In the genomic region with DNA sequence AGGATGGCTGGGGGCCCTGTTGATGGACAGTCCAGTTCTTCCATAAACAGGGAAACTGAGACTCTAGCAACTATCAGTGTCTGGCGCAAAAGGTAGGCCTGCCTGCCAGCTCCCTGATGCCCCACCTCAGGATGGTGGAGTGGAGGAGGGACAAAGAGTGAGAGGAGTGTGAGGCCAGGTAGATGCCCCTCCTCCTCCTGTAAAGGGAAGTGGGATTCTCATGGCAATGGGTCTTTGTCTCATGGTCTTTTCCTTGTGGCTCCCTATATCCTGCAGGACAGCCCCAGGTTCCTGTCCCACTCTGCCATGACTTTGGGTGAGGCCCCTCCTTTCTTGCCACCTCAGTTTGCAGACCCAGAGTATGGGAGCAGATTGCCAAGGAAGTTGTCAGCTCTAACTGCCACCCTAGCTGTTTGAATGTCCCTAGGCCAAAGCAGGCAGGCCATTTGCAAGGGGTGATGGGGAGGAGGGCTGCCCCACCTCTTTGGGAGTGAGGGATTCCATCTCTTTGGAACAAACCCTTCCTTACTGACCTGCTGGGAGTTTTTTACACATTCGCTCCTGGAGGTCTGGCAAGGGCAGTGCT, we compare ENCODE assay signal across 12 cellular contexts. TPM values are rescaled to one million over a fixed set of nuclear protein-coding genes. Genes with fewer than 3 reads are reported as not detected.
DNase-seq lines count a peak whose midpoint lies in the region; ATAC-seq, FAIRE-seq and TF ChIP-seq lines count a peak whose summit lies in the region.
"Had no signal": no experiment of that assay in that cellular context is flagged by ENCODE, and none has a peak within 500 bp of the region (broad histone marks: within the 10 kb centered on the region; RNA-seq: fewer than 3 reads in every experiment).

No MANE protein-coding gene starts in this region.

- H3K27me3 ChIP-seq in GM12878 (replicated peaks in 1 of 2; ENCODE audit: control insufficient read depth in 2 of 2, insufficient read depth in 2 of 2, low read length in 1 of 2) (no peaks in the 10 kb centered on the region), uterus (no peaks in the 10 kb centered on the region)

- peak overlapping the region; percentile 68 for H3K27ac Mint-ChIP-seq in stimulated activated naive CD8-positive, alpha-beta T cell treated with anti-CD3 and anti-CD28 coated beads, Interleukin-15, Interleukin-2, amounts not matched to agents 100 ng/mL and 50 ng/mL, for 24 hours

- no peaks in the 10 kb centered on the region for H3K79me2 ChIP-seq in GM12878 (ENCODE audit: control insufficient read depth, insufficient read depth, low read length)

- no peaks in the 10 kb centered on the region for H3K9me3 Mint-ChIP-seq in stimulated activated naive CD8-positive, alpha-beta T cell treated with anti-CD3 and anti-CD28 coated beads, Interleukin-15, Interleukin-2, amounts not matched to agents 100 ng/mL and 50 ng/mL, for 24 hours
- H3K9me3 Mint-ChIP-seq: CD4-positive, CD25-positive, alpha-beta regulatory T cell; naive thymus-derived CD4-positive, alpha-beta T cell had no signal

- H3K27ac ChIP-seq in GM12878 (ENCODE audit: control insufficient read depth, insufficient read depth), result peak overlapping the region; percentile 97
- peak overlapping the region; percentile 15 to 43 for H3K27ac ChIP-seq in uterus
- H3K27ac ChIP-seq: VCaP had no signal

- TF ChIP-seq RAD21 in GM12878 (IDR thresholded peaks at IDR 0.05; ENCODE audit: insufficient read depth, low read depth, low read length), result no peak

- TF ChIP-seq POLR2A in GM12878 (IDR thresholded peaks at IDR 0.05; ENCODE audit: low read depth, low read length) (no peak), uterus (IDR thresholded peaks at IDR 0.05) (no peak)

- TF ChIP-seq EP300 in GM12878 (IDR thresholded peaks at IDR 0.05; ENCODE audit: borderline replicate concordance in 1 of 2, control insufficient read depth in 1 of 2, low read depth in 2 of 2, low read length in 2 of 2), result no peak

- intact Hi-C loops in GM12878 (cut with micrococcal nuclease; ENCODE audit: unreplicated experiment) (no loop called here), uterus (cut with DNase I; ENCODE audit: low total_unique reads) (no loop called here)

- RAD21 ChIA-PET in GM12878 (lab: Charles Lee; ENCODE audit: unreplicated experiment), result interaction anchor here (0.7 to 1.7 kb wide), 5 partner anchors 12 to 37 kb away, joined by 3 to 7 read pairs (median 4); partner anchors contain the start of gene GLYCTK

- POLR2A ChIA-PET in GM12878 (lab: Charles Lee), result interaction anchor here (1.1 to 5.7 kb wide), 3 partner anchors 13 to 116 kb away, joined by 3 to 29 read pairs (median 5); partner anchors contain the start of gene ALAS1

- H3K4me3 Mint-ChIP-seq in stimulated activated naive CD8-positive, alpha-beta T cell treated with anti-CD3 and anti-CD28 coated beads, Interleukin-15, Interleukin-2, amounts not matched to agents 100 ng/mL and 50 ng/mL, for 24 hours, result no peak overlapping the region
- H3K4me3 Mint-ChIP-seq: CD4-positive, CD25-positive, alpha-beta regulatory T cell; naive thymus-derived CD4-positive, alpha-beta T cell had no signal

- BruUV-seq in GM12878 (replicated peaks; lab: Mats Ljungman, UMichigan), result no TSS peak

- no peak overlapping the region for H2AFZ ChIP-seq in GM12878 (ENCODE audit: control insufficient read depth, low read depth, low read length)

- H3K4me2 ChIP-seq in GM12878 (ENCODE audit: control insufficient read depth, insufficient read depth), result peak overlapping the region; percentile 84

- DNase-seq in stimulated activated naive CD8-positive, alpha-beta T cell treated with anti-CD3 and anti-CD28 coated beads, Interleukin-15, Interleukin-2, amounts not matched to agents 100 U/mL and 50 U/mL, for 24 hours, result no peak
- DNase-seq in GM12878 (ENCODE audit: low read depth, low spot score), result no peak
- DNase-seq in uterus, result no peak
- DNase-seq in Kasumi-1 (lab: John Stamatoyannopoulos, UW), result no peak
- no peak for DNase-seq in SIG-M5 treated with dmso at 0.1 percent for 504 hours (lab: John Stamatoyannopoulos, UW; ENCODE audit: unreplicated experiment)
- DNase-seq: CD4-positive, CD25-positive, alpha-beta regulatory T cell; foreskin melanocyte; naive thymus-derived CD4-positive, alpha-beta T cell had no signal

- ATAC-seq in stimulated activated naive CD8-positive, alpha-beta T cell treated with anti-CD3 and anti-CD28 coated beads, Interleukin-15, Interleukin-2, amounts not matched to agents 100 U/mL and 50 U/mL, for 24 hours, result no peak
- ATAC-seq in HG03139 (IDR thresholded peaks at IDR 0.05; ENCODE audit: unreplicated experiment) (peak; percentile 4), GM12878 (peak; percentile 51), esophagus mucosa (no peak)

- peak overlapping the region; percentile 62 for H3K9ac ChIP-seq in GM12878 (ENCODE audit: control insufficient read depth, insufficient read depth, low read length)

- TF ChIP-seq CTCF in GM12878 (IDR thresholded peaks at IDR 0.05 in 2 of 3, conservative IDR thresholded peaks at IDR 0.05 in 1 of 3; ENCODE audit: control insufficient read depth in 2 of 3, extremely low read depth in 1 of 3, insufficient read depth in 1 of 3, low read depth in 3 of 3, low read length in 3 of 3) (no peak), uterus (IDR thresholded peaks at IDR 0.05) (no peak)

- 50% methylated on average over 2 of the region's 2 CpGs for WGBS in GM12878 (ENCODE audit: insufficient coverage, insufficient replicate concordance, low lambda C conversion rate, missing lambda C conversion rate)

- SMC1A ChIA-PET in GM12878 (lab: Charles Lee; ENCODE audit: uncharacterized antibody, unreplicated experiment), result interaction anchor here (0.7 to 2.6 kb wide), 5 partner anchors 13 to 28 kb away, joined by 3 to 12 read pairs (median 4); no protein-coding TSS in a partner anchor

- no peaks in the 10 kb centered on the region for H3K36me3 Mint-ChIP-seq in stimulated activated naive CD8-positive, alpha-beta T cell treated with anti-CD3 and anti-CD28 coated beads, Interleukin-15, Interleukin-2, amounts not matched to agents 100 ng/mL and 50 ng/mL, for 24 hours (ENCODE audit: low read depth)

- in situ Hi-C loops in GM12878 (cut with MboI), result no loop called here

- H3K27me3 Mint-ChIP-seq in stimulated activated naive CD8-positive, alpha-beta T cell treated with anti-CD3 and anti-CD28 coated beads, Interleukin-15, Interleukin-2, amounts not matched to agents 100 ng/mL and 50 ng/mL, for 24 hours, result no peaks in the 10 kb centered on the region
- H3K27me3 Mint-ChIP-seq: CD4-positive, CD25-positive, alpha-beta regulatory T cell; naive thymus-derived CD4-positive, alpha-beta T cell had no signal

- no peaks in the 10 kb centered on the region; a peak in 1 of 4 replicates for H3K36me3 ChIP-seq in GM12878 (ENCODE audit: control insufficient read depth in 2 of 2, insufficient read depth in 2 of 2, low read length in 1 of 2)
- H3K36me3 ChIP-seq in uterus, result no peaks in the 10 kb centered on the region

- H3K4me1 ChIP-seq in GM12878 (ENCODE audit: control insufficient read depth, insufficient read depth, low read length) (peaks cover 63% of the 10 kb centered on the region), uterus (peaks cover 0 to 4% of the 10 kb centered on the region in 2 donors)

- H4K20me1 ChIP-seq in GM12878 (ENCODE audit: control insufficient read depth, insufficient read depth), result no peaks in the 10 kb centered on the region

- FAIRE-seq in GM12878 (lab: Jason Lieb, UNC), result no peak

- CTCF ChIA-PET in GM12878 (lab: Yijun Ruan, JAX), result interaction anchor here (1.1 to 8.2 kb wide), 4 partner anchors 12 to 82 kb away, joined by 4 to 60 read pairs (median 12); no protein-coding TSS in a partner anchor

- H3K9me3 ChIP-seq in GM12878 (replicated peaks; ENCODE audit: control insufficient read depth, insufficient read depth, low read length) (no peaks in the 10 kb centered on the region), uterus (no peaks in the 10 kb centered on the region)

- H3K4me1 Mint-ChIP-seq in stimulated activated naive CD8-positive, alpha-beta T cell treated with anti-CD3 and anti-CD28 coated beads, Interleukin-15, Interleukin-2, amounts not matched to agents 100 ng/mL and 50 ng/mL, for 24 hours (ENCODE audit: low read depth), result peaks cover 53% of the 10 kb centered on the region

- H3K4me3 ChIP-seq in GM12878 (peak overlapping the region; percentile 59), uterus (no peak overlapping the region)

RNA-seq across cellular contexts. Expression of gene DNAH1, which starts 2.8 kb away (rescaled TPM):
- total RNA-seq in GM12878 (2013; cell fraction: nucleolus; rRNA removed), result 71.1 and 76.2 TPM in 2 replicates
- 3.3 and 3.4 TPM in 2 replicates for total RNA-seq in GM12878 (2014; rRNA removed)
- total RNA-seq in GM12878 (2014; rRNA removed; fragmentation: Illumina TruSeq; extraction: Trizol), result 2.3 TPM in 2 replicates
- total RNA-seq in GM12878 (2021), result 4.4 and 5.7 TPM in 2 replicates
- 3.9 TPM for polyA plus RNA-seq in GM12878 (2011; ENCODE audit: low read depth)
- polyA plus RNA-seq in GM12878 (2011; rRNA removed), result 1.8 and 3.2 TPM in 2 replicates
- 2.9 and 4.0 TPM in 2 replicates for polyA plus RNA-seq in GM12878 (2011; cell fraction: cytosol; rRNA removed)
- 41.3 and 54.3 TPM in 2 replicates for polyA plus RNA-seq in GM12878 (2011; cell fraction: nucleus; rRNA removed)
- polyA plus RNA-seq in GM12878 (2012), result 5.3 and 7.2 TPM in 2 replicates
- 2.3 and 3.7 TPM in 2 replicates for polyA plus RNA-seq in GM12878 (2014; fragmentation: Illumina TruSeq; extraction: Trizol)
- under 1 TPM; 0.31 to 0.33 TPM for polyA plus RNA-seq in GM12878 (2014; fragmentation: Nextera tagmentation; extraction: Ambion mirVana)
- polyA plus RNA-seq in GM12878 (2014; rRNA removed), result 4.4 and 5.8 TPM in 2 replicates
- polyA plus RNA-seq in GM12878 (2016; fragmentation: Nextera tagmentation; extraction: Ambion mirVana), result under 1 TPM; 0.48 to 0.57 TPM
- 11.5 and 14.5 TPM in 2 replicates for polyA minus RNA-seq in GM12878 (2011; rRNA and poly(A)+ RNA removed)
- polyA minus RNA-seq in GM12878 (2011; cell fraction: cytosol; rRNA and poly(A)+ RNA removed), result 1.0 and 1.3 TPM in 2 replicates
- 10.0 and 18.0 TPM in 2 replicates for polyA minus RNA-seq in GM12878 (2011; cell fraction: nucleus; rRNA and poly(A)+ RNA removed)
- 10 to 100 TPM in 2 of 4 donors, 1 to 10 TPM in 2; 5.1 to 46.2 (median 11.0) TPM for total RNA-seq in uterus
- 1.6 TPM for total RNA-seq in esophagus mucosa

RNA-seq across cellular contexts. Expression of gene GLYCTK, which starts 25.7 kb away (rescaled TPM):
- total RNA-seq in GM12878 (2013; cell fraction: nucleolus; rRNA removed), result 49.8 and 58.7 TPM in 2 replicates
- 13.7 and 14.9 TPM in 2 replicates for total RNA-seq in GM12878 (2014; rRNA removed)
- 8.5 and 8.8 TPM in 2 replicates for total RNA-seq in GM12878 (2014; rRNA removed; fragmentation: Illumina TruSeq; extraction: Trizol)
- 19.0 and 19.9 TPM in 2 replicates for total RNA-seq in GM12878 (2021)
- polyA plus RNA-seq in GM12878 (2011; ENCODE audit: low read depth), result 7.2 TPM
- 6.5 and 13.5 TPM in 2 replicates for polyA plus RNA-seq in GM12878 (2011; rRNA removed)
- polyA plus RNA-seq in GM12878 (2011; cell fraction: cytosol; rRNA removed), result 21.6 and 36.9 TPM in 2 replicates
- polyA plus RNA-seq in GM12878 (2011; cell fraction: nucleus; rRNA removed), result 76.2 and 80.1 TPM in 2 replicates
- polyA plus RNA-seq in GM12878 (2012), result 10.3 and 13.3 TPM in 2 replicates
- polyA plus RNA-seq in GM12878 (2014; fragmentation: Illumina TruSeq; extraction: Trizol), result 2.3 and 7.4 TPM in 2 replicates
- polyA plus RNA-seq in GM12878 (2014; fragmentation: Nextera tagmentation; extraction: Ambion mirVana), result 1 to 10 TPM in 1 of 2 experiments, under 1 TPM in 1; 0.66 to 2.7 TPM
- polyA plus RNA-seq in GM12878 (2014; rRNA removed), result 22.6 and 26.5 TPM in 2 replicates
- polyA plus RNA-seq in GM12878 (2016; fragmentation: Nextera tagmentation; extraction: Ambion mirVana), result 10 to 100 TPM; 10.6 to 15.7 TPM
- polyA minus RNA-seq in GM12878 (2011; rRNA and poly(A)+ RNA removed), result 11.3 and 23.6 TPM in 2 replicates
- 5.3 and 7.6 TPM in 2 replicates for polyA minus RNA-seq in GM12878 (2011; cell fraction: cytosol; rRNA and poly(A)+ RNA removed)
- 19.2 and 41.1 TPM in 2 replicates for polyA minus RNA-seq in GM12878 (2011; cell fraction: nucleus; rRNA and poly(A)+ RNA removed)
- 10 to 100 TPM in 3 of 4 donors, 1 to 10 TPM in 1; 3.8 to 15.1 (median 10.8) TPM for total RNA-seq in uterus
- total RNA-seq in esophagus mucosa, result 7.2 TPM

RNA-seq across cellular contexts. Expression of gene WDR82, which starts 34.8 kb away (rescaled TPM):
- 29.7 and 32.2 TPM in 2 replicates for total RNA-seq in GM12878 (2013; cell fraction: nucleolus; rRNA removed)
- 50.0 and 51.1 TPM in 2 replicates for total RNA-seq in GM12878 (2014; rRNA removed)
- 45.1 and 46.4 TPM in 2 replicates for total RNA-seq in GM12878 (2014; rRNA removed; fragmentation: Illumina TruSeq; extraction: Trizol)
- 61.0 and 64.8 TPM in 2 replicates for total RNA-seq in GM12878 (2021)
- polyA plus RNA-seq in GM12878 (2011; ENCODE audit: low read depth), result 33.3 TPM
- polyA plus RNA-seq in GM12878 (2011; rRNA removed), result 81.8 and 82.4 TPM in 2 replicates
- 51.8 and 52.6 TPM in 2 replicates for polyA plus RNA-seq in GM12878 (2011; cell fraction: cytosol; rRNA removed)
- polyA plus RNA-seq in GM12878 (2011; cell fraction: nucleus; rRNA removed), result 14.2 and 20.5 TPM in 2 replicates
- polyA plus RNA-seq in GM12878 (2012), result 35.7 and 40.2 TPM in 2 replicates
- polyA plus RNA-seq in GM12878 (2014; fragmentation: Illumina TruSeq; extraction: Trizol), result 65.8 and 67.0 TPM in 2 replicates
- polyA plus RNA-seq in GM12878 (2014; fragmentation: Nextera tagmentation; extraction: Ambion mirVana), result 10 to 100 TPM; 10.4 to 12.5 TPM
- polyA plus RNA-seq in GM12878 (2014; rRNA removed), result 49.5 and 55.2 TPM in 2 replicates
- polyA plus RNA-seq in GM12878 (2016; fragmentation: Nextera tagmentation; extraction: Ambion mirVana), result 10 to 100 TPM; 10.1 to 15.8 TPM
- 86.3 and 110 TPM in 2 replicates for polyA minus RNA-seq in GM12878 (2011; rRNA and poly(A)+ RNA removed)
- 27.0 and 31.9 TPM in 2 replicates for polyA minus RNA-seq in GM12878 (2011; cell fraction: cytosol; rRNA and poly(A)+ RNA removed)
- 12.8 and 23.2 TPM in 2 replicates for polyA minus RNA-seq in GM12878 (2011; cell fraction: nucleus; rRNA and poly(A)+ RNA removed)
- 100 to 1,000 TPM in 1 of 4 donors, 10 to 100 TPM in 3; 24.6 to 128 (median 70.3) TPM for total RNA-seq in uterus
- 52.2 TPM for total RNA-seq in esophagus mucosa

Comparison
In these comparisons a context has a peak if more than half of its experiments do, and no peak if none do; other contexts are left out.
1. ATAC-seq: peak in HG03139 (single experiment) and GM12878 (single experiment); none in stimulated activated naive CD8-positive, alpha-beta T cell treated with anti-CD3 and anti-CD28 coated beads, Interleukin-15, Interleukin-2, amounts not matched to agents 100 U/mL and 50 U/mL, for 24 hours (single experiment) and esophagus mucosa (single experiment).